ENCODE assay signal across 24 cellular contexts in the genomic region with DNA sequence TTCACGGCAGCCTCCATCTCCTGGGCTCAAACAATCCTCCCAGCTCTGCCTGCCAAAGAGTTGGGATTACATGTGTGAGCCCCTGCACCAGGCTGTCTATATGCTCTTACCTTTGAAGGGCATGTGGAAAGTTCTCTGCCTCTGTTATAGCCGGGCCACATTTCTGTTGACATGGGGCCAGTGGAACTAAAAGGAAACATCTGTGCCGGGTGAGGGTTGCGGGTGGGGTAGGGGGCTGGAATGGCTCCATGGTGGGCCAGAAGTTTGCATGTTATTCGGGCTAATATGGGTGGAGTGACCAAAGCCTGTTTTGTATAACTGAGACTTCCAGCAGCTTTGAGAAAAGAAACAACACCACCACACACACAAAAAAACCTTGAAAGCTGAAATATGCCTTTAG. TPM values are rescaled to one million over a fixed set of nuclear protein-coding genes. Genes with fewer than 3 reads are reported as not detected.
DNase-seq lines count a peak whose midpoint lies in the region; ATAC-seq and TF ChIP-seq lines count a peak whose summit lies in the region.
"Had no signal": no experiment of that assay in that cellular context is flagged by ENCODE, and none has a peak within 500 bp of the region (broad histone marks: within the 10 kb centered on the region; RNA-seq: fewer than 3 reads in every experiment).

No MANE protein-coding gene starts in this region.

- intact Hi-C loops in CD4-positive, alpha-beta memory T cell (cut with micrococcal nuclease) = no loop called here
- intact Hi-C loops in lower lobe of right lung (cut with DNase I) (no loop called here), ovary (cut with DNase I) (no loop called here)

- no peak for TF ChIP-seq EP300 in ovary (IDR thresholded peaks at IDR 0.05)

- H3K27me3 ChIP-seq in CD4-positive, alpha-beta memory T cell (ENCODE audit: insufficient read depth, low read length) = no peaks in the 10 kb centered on the region
- H3K27me3 ChIP-seq in lower lobe of right lung (ENCODE audit: low read depth) (no peaks in the 10 kb centered on the region), ovary (no peaks in the 10 kb centered on the region)

- no peak overlapping the region for H3K27ac ChIP-seq in CD4-positive, alpha-beta memory T cell (ENCODE audit: low read depth, low read length)
- H3K27ac ChIP-seq in lower lobe of right lung (peak overlapping the region; percentile 28), ovary (peak overlapping the region in 1 of 2 donors; percentile 26)
- H3K27ac ChIP-seq: GM23248, RWPE1 had no signal

- H3K36me3 Mint-ChIP-seq in CD4-positive, alpha-beta memory T cell = peaks cover 7 to 15% of the 10 kb centered on the region in 2 donors

- ATAC-seq in lower lobe of right lung (no peak), GM19035 (IDR thresholded peaks at IDR 0.05; ENCODE audit: unreplicated experiment) (no peak), HG02840 (IDR thresholded peaks at IDR 0.05; ENCODE audit: low FRiP score, unreplicated experiment) (no peak)

- H3K4me1 Mint-ChIP-seq in CD4-positive, alpha-beta memory T cell = peaks cover 11 to 29% (median 20%) of the 10 kb centered on the region in 4 donors

- POLR2A ChIA-PET in CD4-positive, alpha-beta memory T cell (lab: Charles Lee; ENCODE audit: partially characterized antibody) = interaction anchor here (1.2 to 1.9 kb wide), 2 partner anchors 9 to 42 kb away, joined by 3 to 6 read pairs; a partner anchor contains a TSS

- no peak for TF ChIP-seq POLR2A in ovary (IDR thresholded peaks at IDR 0.05)

- DNase-seq in CD4-positive, alpha-beta memory T cell = no peak
- DNase-seq in dermis microvascular lymphatic vessel endothelial cell (ENCODE audit: low read depth in 2 of 2) (peak; percentile 16 to 50), lower lobe of right lung (no peak), ovary (peak in 4 of 5 donors; percentile 30 to 60 (median 37)), iPS-NIHi7 (ENCODE audit: extremely low spot score) (no peak), HCEC 1CT (no peak)
- DNase-seq: ACHN; C1 segment of cervical spinal cord; EL; GM23248; H9; NCI-H1105 treated with DMSO at 0.1 percent for 48 hours; NCI-H2081; NCI-H2171; NCI-H345; NCI-H524; NCI-H774; NK-92 treated with Interleukin-12 subunit alpha and Interleukin-12 subunit beta, amount 100 ng/mL, for 24 hours; SIG-M5; SK-N-SH had no signal

- H3K9me3 Mint-ChIP-seq in CD4-positive, alpha-beta memory T cell = peaks cover 0 to 2% (median 0%) of the 10 kb centered on the region in 8 donors
- H3K9me3 Mint-ChIP-seq: H9, IgD-negative memory B cell had no signal

- H3K36me3 ChIP-seq in CD4-positive, alpha-beta memory T cell (ENCODE audit: insufficient read depth, low read length) = peaks cover 7% of the 10 kb centered on the region
- H3K36me3 ChIP-seq in lower lobe of right lung (peaks cover 6% of the 10 kb centered on the region), ovary (no peaks in the 10 kb centered on the region)

- H3K4me3 Mint-ChIP-seq in CD4-positive, alpha-beta memory T cell = no peak overlapping the region
- H3K4me3 Mint-ChIP-seq: H9, IgD-negative memory B cell had no signal

- H3K4me3 ChIP-seq in CD4-positive, alpha-beta memory T cell (ENCODE audit: low read length in 2 of 2) = no peak overlapping the region
- H3K4me3 ChIP-seq in lower lobe of right lung (no peak overlapping the region), ovary (no peak overlapping the region)
- H3K4me3 ChIP-seq: GM23248 had no signal

- H3K9me3 ChIP-seq in CD4-positive, alpha-beta memory T cell (ENCODE audit: control insufficient read depth in 1 of 2, low read length in 2 of 2) = no peaks in the 10 kb centered on the region
- H3K9me3 ChIP-seq in lower lobe of right lung = no peaks in the 10 kb centered on the region
- H3K9me3 ChIP-seq in ovary = no peaks in the 10 kb centered on the region
- H3K9me3 ChIP-seq: SK-N-SH had no signal

- no peak for TF ChIP-seq CTCF in lower lobe of right lung (IDR thresholded peaks at IDR 0.05)
- no peak for TF ChIP-seq CTCF in ovary (IDR thresholded peaks at IDR 0.05)

- H3K4me1 ChIP-seq in CD4-positive, alpha-beta memory T cell (ENCODE audit: insufficient read depth, low read length) = peaks cover 17% of the 10 kb centered on the region
- peaks cover 34% of the 10 kb centered on the region for H3K4me1 ChIP-seq in lower lobe of right lung
- peaks cover 24% of the 10 kb centered on the region for H3K4me1 ChIP-seq in ovary (ENCODE audit: insufficient read depth)

- CTCF ChIA-PET in CD4-positive, alpha-beta memory T cell (lab: Charles Lee; ENCODE audit: partially characterized antibody) = interaction anchor here (0.7 to 1.6 kb wide), 4 partner anchors 12 to 735 kb away, joined by 3 to 4 read pairs (median 3); no protein-coding TSS in a partner anchor

- 9 to 26% (median 14%) methylated on average over 5 of the region's 5 CpGs for WGBS in ovary, 3 donors

- H3K27me3 Mint-ChIP-seq in CD4-positive, alpha-beta memory T cell = no peaks in the 10 kb centered on the region
- H3K27me3 Mint-ChIP-seq: IgD-negative memory B cell had no signal

- peak overlapping the region in 6 of 7 donors; percentile 8 to 74 (median 35) for H3K27ac Mint-ChIP-seq in CD4-positive, alpha-beta memory T cell
- H3K27ac Mint-ChIP-seq: IgD-negative memory B cell had no signal

RNA-seq across cellular contexts. Expression of a gene that starts 8.3 kb away (rescaled TPM):
- 1 to 10 TPM; 1.2 to 1.5 TPM for total RNA-seq in CD4-positive, alpha-beta memory T cell
- polyA plus RNA-seq in CD4-positive, alpha-beta memory T cell = not detected
- total RNA-seq in dermis microvascular lymphatic vessel endothelial cell (0.25 and 0.26 TPM in 2 replicates), lower lobe of right lung (217 TPM), ovary (10 to 100 TPM in 3 of 7 donors, 1 to 10 TPM in 4; 2.9 to 18.2 (median 7.5) TPM)
- polyA plus RNA-seq in ovary = 10 to 100 TPM; 12.2 to 63.5 TPM
- total RNA-seq: H9 had no signal
- polyA plus RNA-seq: IgD-negative memory B cell had no signal

RNA-seq across cellular contexts. Expression of a gene that starts 41.8 kb away (rescaled TPM):
- total RNA-seq in CD4-positive, alpha-beta memory T cell = 10 to 100 TPM; 44.6 to 45.3 TPM
- polyA plus RNA-seq in CD4-positive, alpha-beta memory T cell = 10 to 100 TPM; 49.2 to 66.9 TPM
- total RNA-seq in dermis microvascular lymphatic vessel endothelial cell = 35.0 and 43.1 TPM in 2 replicates
- total RNA-seq in lower lobe of right lung = 32.9 TPM
- total RNA-seq in ovary = 10 to 100 TPM; 28.3 to 39.3 (median 36.8) TPM
- 10 to 100 TPM; 34.5 to 35.4 TPM for polyA plus RNA-seq in ovary

RNA-seq across cellular contexts. Expression of a gene that starts 41.9 kb away (rescaled TPM):
- 10 to 100 TPM; 40.1 to 41.9 TPM for total RNA-seq in CD4-positive, alpha-beta memory T cell
- polyA plus RNA-seq in CD4-positive, alpha-beta memory T cell = 10 to 100 TPM; 35.4 to 36.1 TPM
- total RNA-seq in dermis microvascular lymphatic vessel endothelial cell (55.8 and 94.1 TPM in 2 replicates), lower lobe of right lung (110 TPM), ovary (10 to 100 TPM; 28.6 to 63.1 (median 46.2) TPM)
- polyA plus RNA-seq in ovary = 10 to 100 TPM; 30.6 to 81.2 TPM

Comparison
In these comparisons a context has a peak if more than half of its experiments do, and no peak if none do; other contexts are left out.
1. DNase-seq: peak in dermis microvascular lymphatic vessel endothelial cell (2 of 2) and ovary (4 of 5); none in CD4-positive, alpha-beta memory T cell (0 of 5), lower lobe of right lung (single experiment), iPS-NIHi7 (single experiment) and HCEC 1CT (single experiment).
2. RNA of a gene that starts 8.3 kb away (total RNA-seq): 217 TPM in lower lobe of right lung (single experiment); 2.9 to 18.2 TPM in ovary, 1.2 to 1.5 TPM in CD4-positive, alpha-beta memory T cell and 0.25 to 0.26 TPM in dermis microvascular lymphatic vessel endothelial cell; every median in the first group is over 10 times any median in the second.